8 cellular contexts compared by ENCODE assay signal in genomic region chr15:78130466-78131294, GRCh38. TPM values are rescaled to one million over a fixed set of nuclear protein-coding genes. Genes with fewer than 3 reads are reported as not detected.
A peak's percentile ranks its signal among the peaks of the same experiment; 100 is the strongest.
DNase-seq lines count a peak whose midpoint lies in the region; ATAC-seq and TF ChIP-seq lines count a peak whose summit lies in the region.

No MANE protein-coding gene starts in this region.

- H3K4me1 Mint-ChIP-seq in activated T-helper 1 cell treated with anti-CD3 and anti-CD28 coated beads, Interleukin-12 subunit alpha, Interleukin-12 subunit beta, Interleukin-2, Interleukin-4 antibody, amounts not matched to agents 30 ng/mL and 10 ng/mL and 1 ng/mL, durations not matched to agents 14 hours and 24 hours and 36 hours (ENCODE audit: low read depth) = peaks cover 22% of the 10 kb centered on the region

- peak; percentile 30 for DNase-seq in activated T-cell treated with anti-CD3 and anti-CD28 coated beads for 1 hour (ENCODE audit: low read depth)
- no peak for DNase-seq in activated T-cell treated with anti-CD3 and anti-CD28 coated beads, Interleukin-2, amount 50 U/mL, for 48 hours
- DNase-seq in activated T-helper 1 cell treated with anti-CD3 and anti-CD28 coated beads, Interleukin-12 subunit alpha, Interleukin-12 subunit beta, Interleukin-2, Interleukin-4 antibody, amounts not matched to agents 30 ng/mL and 10 ng/mL and 1 ng/mL, durations not matched to agents 14 hours and 24 hours and 36 hours (ENCODE audit: low spot score) = no peak
- DNase-seq in left colon = peak in 1 of 2 donors; percentile 54
- DNase-seq in thoracic aorta (ENCODE audit: low spot score) = no peak
- no peak for DNase-seq in NCI-H2081 (lab: John Stamatoyannopoulos, UW)
- DNase-seq in NCI-H1048 (lab: John Stamatoyannopoulos, UW) = no peak

- no peaks in the 10 kb centered on the region for H3K36me3 Mint-ChIP-seq in activated T-helper 1 cell treated with anti-CD3 and anti-CD28 coated beads, Interleukin-12 subunit alpha, Interleukin-12 subunit beta, Interleukin-2, Interleukin-4 antibody, amounts not matched to agents 30 ng/mL and 10 ng/mL and 1 ng/mL, durations not matched to agents 14 hours and 24 hours and 36 hours (ENCODE audit: low read depth)

- peak overlapping the region; percentile 84 for H3K4me3 Mint-ChIP-seq in activated T-helper 1 cell treated with anti-CD3 and anti-CD28 coated beads, Interleukin-12 subunit alpha, Interleukin-12 subunit beta, Interleukin-2, Interleukin-4 antibody, amounts not matched to agents 30 ng/mL and 10 ng/mL and 1 ng/mL, durations not matched to agents 14 hours and 24 hours and 36 hours

- no peaks in the 10 kb centered on the region for H3K36me3 ChIP-seq in thoracic aorta

- H3K4me3 ChIP-seq in thoracic aorta = peak overlapping the region; percentile 77

- H3K27ac ChIP-seq in thoracic aorta = peak overlapping the region; percentile 24 to 63

- H3K9me3 Mint-ChIP-seq in activated T-helper 1 cell treated with anti-CD3 and anti-CD28 coated beads, Interleukin-12 subunit alpha, Interleukin-12 subunit beta, Interleukin-2, Interleukin-4 antibody, amounts not matched to agents 30 ng/mL and 10 ng/mL and 1 ng/mL, durations not matched to agents 14 hours and 24 hours and 36 hours = no peaks in the 10 kb centered on the region

- H3K9me3 ChIP-seq in thoracic aorta = no peaks in the 10 kb centered on the region

- H3K4me1 ChIP-seq in thoracic aorta (ENCODE audit: control insufficient read depth in 1 of 2, low read depth in 2 of 2) = peaks cover 9 to 17% of the 10 kb centered on the region in 2 donors

- peak overlapping the region; percentile 57 for H3K27ac Mint-ChIP-seq in activated T-helper 1 cell treated with anti-CD3 and anti-CD28 coated beads, Interleukin-12 subunit alpha, Interleukin-12 subunit beta, Interleukin-2, Interleukin-4 antibody, amounts not matched to agents 30 ng/mL and 10 ng/mL and 1 ng/mL, durations not matched to agents 14 hours and 24 hours and 36 hours

- intact Hi-C loops in activated T-helper 1 cell treated with anti-CD3 and anti-CD28 coated beads, Interleukin-12 subunit alpha, Interleukin-12 subunit beta, Interleukin-2, Interleukin-4 antibody, amounts not matched to agents 30 ng/mL and 10 ng/mL and 1 ng/mL, durations not matched to agents 14 hours and 24 hours and 36 hours (cut with micrococcal nuclease) = loop anchor here (1.0 to 5.0 kb wide), 5 partner anchors 17 to 111 kb away; partner anchors contain the start of gene IDH3A
- intact Hi-C loops in left colon (cut with DNase I, micrococcal nuclease) = no loop called here

- TF ChIP-seq CTCF in thoracic aorta (IDR thresholded peaks at IDR 0.05) = no peak

- H3K27me3 ChIP-seq in thoracic aorta (replicated peaks; ENCODE audit: insufficient read depth) = no peaks in the 10 kb centered on the region

- ATAC-seq in HG03066 (IDR thresholded peaks at IDR 0.05; ENCODE audit: low read depth, unreplicated experiment) (peak; percentile 34), left colon (peak; percentile 14), thoracic aorta (ENCODE audit: insufficient number of reproducible peaks, low FRiP score, low read depth) (no peak)

- H3K27me3 Mint-ChIP-seq in activated T-helper 1 cell treated with anti-CD3 and anti-CD28 coated beads, Interleukin-12 subunit alpha, Interleukin-12 subunit beta, Interleukin-2, Interleukin-4 antibody, amounts not matched to agents 30 ng/mL and 10 ng/mL and 1 ng/mL, durations not matched to agents 14 hours and 24 hours and 36 hours (ENCODE audit: insufficient read depth) = peaks cover 11% of the 10 kb centered on the region

RNA-seq across cellular contexts. Expression of gene CIB2, which starts 0.6 kb away (rescaled TPM):
- 1.2 and 1.9 TPM in 2 replicates for total RNA-seq in activated T-helper 1 cell treated with anti-CD3 and anti-CD28 coated beads, Interleukin-12 subunit alpha, Interleukin-12 subunit beta, Interleukin-2, Interleukin-4 antibody, amounts not matched to agents 30 ng/mL and 10 ng/mL and 1 ng/mL, durations not matched to agents 14 hours and 24 hours and 36 hours
- total RNA-seq in left colon (10 to 100 TPM; 12.0 to 19.7 TPM), thoracic aorta (1 to 10 TPM; 1.2 to 7.9 TPM)

RNA-seq across cellular contexts. Expression of gene IDH3A, which starts 18.5 kb away (rescaled TPM):
- total RNA-seq in activated T-helper 1 cell treated with anti-CD3 and anti-CD28 coated beads, Interleukin-12 subunit alpha, Interleukin-12 subunit beta, Interleukin-2, Interleukin-4 antibody, amounts not matched to agents 30 ng/mL and 10 ng/mL and 1 ng/mL, durations not matched to agents 14 hours and 24 hours and 36 hours = 160 and 163 TPM in 2 replicates
- total RNA-seq in left colon (100 to 1,000 TPM; 176 to 247 TPM), thoracic aorta (100 to 1,000 TPM in 1 of 2 donors, 10 to 100 TPM in 1; 50.9 to 138 TPM)

RNA-seq across cellular contexts. Expression of gene SH2D7, which starts 38.3 kb away (rescaled TPM):
- not detected in 2 replicates for total RNA-seq in activated T-helper 1 cell treated with anti-CD3 and anti-CD28 coated beads, Interleukin-12 subunit alpha, Interleukin-12 subunit beta, Interleukin-2, Interleukin-4 antibody, amounts not matched to agents 30 ng/mL and 10 ng/mL and 1 ng/mL, durations not matched to agents 14 hours and 24 hours and 36 hours
- total RNA-seq in left colon = 1 to 10 TPM in 1 of 2 donors, under 1 TPM in 1; 0.89 to 2.4 TPM
- total RNA-seq in thoracic aorta = not detected

RNA-seq across cellular contexts. Expression of gene TBC1D2B, which starts 53.2 kb away (rescaled TPM):
- 60.8 and 64.7 TPM in 2 replicates for total RNA-seq in activated T-helper 1 cell treated with anti-CD3 and anti-CD28 coated beads, Interleukin-12 subunit alpha, Interleukin-12 subunit beta, Interleukin-2, Interleukin-4 antibody, amounts not matched to agents 30 ng/mL and 10 ng/mL and 1 ng/mL, durations not matched to agents 14 hours and 24 hours and 36 hours
- total RNA-seq in left colon = 10 to 100 TPM; 41.3 to 63.5 TPM
- 10 to 100 TPM; 54.0 to 58.5 TPM for total RNA-seq in thoracic aorta
